1 cellular context compared by ENCODE assay signal in the genomic region with DNA sequence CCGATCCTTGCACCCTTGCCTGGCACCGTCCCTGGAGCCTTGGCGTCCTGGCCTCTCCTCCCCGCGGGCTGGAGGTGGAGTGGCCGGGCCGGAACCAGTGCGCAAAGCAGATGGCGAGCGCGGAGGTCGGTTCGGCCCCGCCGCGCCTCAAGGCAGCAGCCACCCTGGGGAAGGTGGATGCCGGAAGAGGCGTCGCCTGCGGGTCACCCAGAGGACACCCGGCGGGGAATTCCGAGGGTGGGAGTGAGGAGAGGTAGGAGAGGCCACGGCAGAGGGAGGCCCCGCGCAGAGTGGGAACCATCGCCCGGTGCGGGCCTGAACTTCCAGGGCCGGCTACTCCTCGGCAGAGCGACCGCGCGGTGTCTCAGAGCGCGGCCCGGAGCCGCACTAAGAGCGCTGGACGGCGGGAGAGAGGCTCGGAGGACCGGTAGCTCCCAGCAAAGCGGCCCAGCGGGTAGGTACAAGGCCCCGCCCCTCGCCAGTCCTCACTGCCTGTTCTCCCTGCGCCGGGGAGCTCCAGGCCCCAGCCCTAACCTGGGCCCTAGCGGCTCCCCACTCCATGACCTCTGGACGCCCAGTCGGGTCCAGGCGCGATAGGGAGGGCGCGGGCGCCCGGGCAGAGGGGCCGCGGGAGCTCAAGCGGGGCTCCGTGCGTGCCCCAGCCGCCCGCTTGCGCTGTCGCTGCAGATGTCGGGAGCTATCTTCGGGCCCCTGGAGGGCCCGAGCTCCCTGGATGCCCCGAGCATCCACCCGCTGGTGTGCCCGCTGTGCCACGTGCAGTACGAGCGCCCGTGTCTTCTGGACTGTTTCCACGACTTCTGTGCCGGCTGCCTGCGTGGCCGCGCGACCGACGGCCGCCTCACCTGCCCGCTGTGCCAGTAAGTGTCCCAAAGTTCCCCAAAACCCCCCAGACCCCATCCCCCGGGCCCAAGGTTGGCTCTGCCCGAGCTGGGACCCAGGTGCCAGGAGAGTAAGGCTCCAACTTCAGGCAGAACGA.
TF ChIP-seq lines count a peak whose summit lies in the region.

A gene with protein sequence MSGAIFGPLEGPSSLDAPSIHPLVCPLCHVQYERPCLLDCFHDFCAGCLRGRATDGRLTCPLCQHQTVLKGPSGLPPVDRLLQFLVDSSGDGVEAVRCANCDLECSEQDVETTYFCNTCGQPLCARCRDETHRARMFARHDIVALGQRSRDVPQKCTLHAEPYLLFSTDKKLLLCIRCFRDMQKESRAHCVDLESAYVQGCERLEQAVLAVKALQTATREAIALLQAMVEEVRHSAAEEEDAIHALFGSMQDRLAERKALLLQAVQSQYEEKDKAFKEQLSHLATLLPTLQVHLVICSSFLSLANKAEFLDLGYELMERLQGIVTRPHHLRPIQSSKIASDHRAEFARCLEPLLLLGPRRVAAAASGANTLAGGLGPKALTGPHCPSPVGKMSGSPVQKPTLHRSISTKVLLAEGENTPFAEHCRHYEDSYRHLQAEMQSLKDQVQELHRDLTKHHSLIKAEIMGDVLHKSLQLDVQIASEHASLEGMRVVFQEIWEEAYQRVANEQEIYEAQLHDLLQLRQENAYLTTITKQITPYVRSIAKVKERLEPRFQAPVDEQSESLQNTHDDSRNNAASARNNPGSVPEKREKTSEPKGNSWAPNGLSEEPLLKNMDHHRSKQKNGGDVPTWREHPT (plus strand): TSS at position 271 of the 997 bp plus-strand sequence. CDS start 417 bp downstream, at position 688.

TF ChIP-seq in HepG2, 621 proteins besides CTCF, POLR2A, EP300 and RAD21 (continued from another document and continues in another):
- no peak for TF ChIP-seq FLYWCH1 (CRISPR knock-in tag; IDR thresholded peaks at IDR 0.05)
- 0 out of 2 replicates have a peak, but pooled peaks have one; percentile 26 for TF ChIP-seq HMG20B (CRISPR knock-in tag; conservative IDR thresholded peaks at IDR 0.05)
- TF ChIP-seq ZNF776 (CRISPR knock-in tag; IDR thresholded peaks at IDR 0.05): peak; percentile 86
- TF ChIP-seq EED (CRISPR knock-in tag; IDR thresholded peaks at IDR 0.05): 0 out of 2 replicates have a peak, but pooled peaks have one; percentile 36
- 0 out of 2 replicates have a peak, but pooled peaks have one; percentile 13 for TF ChIP-seq ZNF512B (CRISPR knock-in tag; IDR thresholded peaks at IDR 0.05; ENCODE audit: borderline replicate concordance)
- no peak for TF ChIP-seq ATF7 (IDR thresholded peaks at IDR 0.05)
- no peak; the same call in 1 of the 2 replicates for TF ChIP-seq ATF7 (CRISPR knock-in tag; IDR thresholded peaks at IDR 0.05)
- TF ChIP-seq ZNF557 (CRISPR knock-in tag; IDR thresholded peaks at IDR 0.05): no peak; the same call in 1 of the 2 replicates
- TF ChIP-seq, protein P1, sequence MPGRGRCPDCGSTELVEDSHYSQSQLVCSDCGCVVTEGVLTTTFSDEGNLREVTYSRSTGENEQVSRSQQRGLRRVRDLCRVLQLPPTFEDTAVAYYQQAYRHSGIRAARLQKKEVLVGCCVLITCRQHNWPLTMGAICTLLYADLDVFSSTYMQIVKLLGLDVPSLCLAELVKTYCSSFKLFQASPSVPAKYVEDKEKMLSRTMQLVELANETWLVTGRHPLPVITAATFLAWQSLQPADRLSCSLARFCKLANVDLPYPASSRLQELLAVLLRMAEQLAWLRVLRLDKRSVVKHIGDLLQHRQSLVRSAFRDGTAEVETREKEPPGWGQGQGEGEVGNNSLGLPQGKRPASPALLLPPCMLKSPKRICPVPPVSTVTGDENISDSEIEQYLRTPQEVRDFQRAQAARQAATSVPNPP (CRISPR knock-in tag; IDR thresholded peaks at IDR 0.05): no peak
- peak; percentile 41; the same call in 1 of the 2 replicates for TF ChIP-seq PHF20 (CRISPR knock-in tag; IDR thresholded peaks at IDR 0.05)
- TF ChIP-seq ZNF367 (CRISPR knock-in tag; IDR thresholded peaks at IDR 0.05; ENCODE audit: borderline replicate concordance): peak; percentile 40; the same call in 1 of the 2 replicates
- TF ChIP-seq KLF13 (CRISPR knock-in tag; IDR thresholded peaks at IDR 0.05): 0 out of 2 replicates have a peak, but pooled peaks have one; percentile 30
- no peak for TF ChIP-seq CENPX (CRISPR knock-in tag; IDR thresholded peaks at IDR 0.05)
- TF ChIP-seq ARID4A (CRISPR knock-in tag; IDR thresholded peaks at IDR 0.05; ENCODE audit: borderline replicate concordance): peak; percentile 93
- 0 out of 2 replicates have a peak, but pooled peaks have one; percentile 35 for TF ChIP-seq CAMTA2 (CRISPR knock-in tag; IDR thresholded peaks at IDR 0.05; ENCODE audit: borderline replicate concordance)
- TF ChIP-seq TBX3 (IDR thresholded peaks at IDR 0.05; ENCODE audit: borderline replicate concordance): no peak
- no peak for TF ChIP-seq CBX1 (IDR thresholded peaks at IDR 0.05; ENCODE audit: low read depth)
- TF ChIP-seq CCAR2 (optimal IDR thresholded peaks at IDR 0.05; ENCODE audit: low read depth, low read length): no peak
- TF ChIP-seq ZEB1 (IDR thresholded peaks at IDR 0.05; ENCODE audit: insufficient replicate concordance, low read depth): no peak
- 0 out of 2 replicates have a peak, but pooled peaks have one; percentile 8 for TF ChIP-seq ZNF205 (CRISPR knock-in tag; IDR thresholded peaks at IDR 0.05)
- peak; percentile 43 for TF ChIP-seq ZNF883 (CRISPR knock-in tag; IDR thresholded peaks at IDR 0.05; ENCODE audit: not compliant biosample characterization)
- TF ChIP-seq TP53 (CRISPR knock-in tag; conservative IDR thresholded peaks at IDR 0.05): no peak
- TF ChIP-seq, protein P2, sequence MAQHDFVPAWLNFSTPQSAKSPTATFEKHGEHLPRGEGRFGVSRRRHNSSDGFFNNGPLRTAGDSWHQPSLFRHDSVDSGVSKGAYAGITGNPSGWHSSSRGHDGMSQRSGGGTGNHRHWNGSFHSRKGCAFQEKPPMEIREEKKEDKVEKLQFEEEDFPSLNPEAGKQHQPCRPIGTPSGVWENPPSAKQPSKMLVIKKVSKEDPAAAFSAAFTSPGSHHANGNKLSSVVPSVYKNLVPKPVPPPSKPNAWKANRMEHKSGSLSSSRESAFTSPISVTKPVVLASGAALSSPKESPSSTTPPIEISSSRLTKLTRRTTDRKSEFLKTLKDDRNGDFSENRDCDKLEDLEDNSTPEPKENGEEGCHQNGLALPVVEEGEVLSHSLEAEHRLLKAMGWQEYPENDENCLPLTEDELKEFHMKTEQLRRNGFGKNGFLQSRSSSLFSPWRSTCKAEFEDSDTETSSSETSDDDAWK (CRISPR knock-in tag; IDR thresholded peaks at IDR 0.05): no peak
- TF ChIP-seq DNMT3B (CRISPR knock-in tag; conservative IDR thresholded peaks at IDR 0.05): no peak
- no peak for TF ChIP-seq KDM5A (IDR thresholded peaks at IDR 0.05; ENCODE audit: borderline replicate concordance, low read length)
- peak; percentile 80 for TF ChIP-seq REPIN1 (CRISPR knock-in tag; IDR thresholded peaks at IDR 0.05; ENCODE audit: borderline replicate concordance, low read depth)
- TF ChIP-seq ZNF326 (CRISPR knock-in tag; IDR thresholded peaks at IDR 0.05; ENCODE audit: borderline replicate concordance): no peak
- TF ChIP-seq ARNT2 (CRISPR knock-in tag; IDR thresholded peaks at IDR 0.05; ENCODE audit: low read depth): peak; percentile 87; the same call in 1 of the 2 replicates
- peak; percentile 80; the same call in 1 of the 2 replicates for TF ChIP-seq NFKB2 (CRISPR knock-in tag; IDR thresholded peaks at IDR 0.05; ENCODE audit: borderline replicate concordance)
- no peak for TF ChIP-seq PLRG1 (conservative IDR thresholded peaks at IDR 0.05)
- TF ChIP-seq NFE2 (CRISPR knock-in tag; IDR thresholded peaks at IDR 0.05): no peak
- TF ChIP-seq RORA (CRISPR knock-in tag; IDR thresholded peaks at IDR 0.05): no peak
- no peak for TF ChIP-seq HMG20A (CRISPR knock-in tag; IDR thresholded peaks at IDR 0.05; ENCODE audit: borderline replicate concordance)
- peak; percentile 94; the same call in 1 of the 2 replicates for TF ChIP-seq RELA (CRISPR knock-in tag; IDR thresholded peaks at IDR 0.05)
- TF ChIP-seq SKI (IDR thresholded peaks at IDR 0.05; ENCODE audit: partially characterized antibody): peak; percentile 81
- no peak for TF ChIP-seq AGO1 (IDR thresholded peaks at IDR 0.05; ENCODE audit: low read depth, low read length, poor library complexity, severe bottlenecking)
- no peak for TF ChIP-seq ZNF138 (CRISPR knock-in tag; IDR thresholded peaks at IDR 0.05; ENCODE audit: low read depth)
- no peak for TF ChIP-seq JUND (CRISPR knock-in tag; IDR thresholded peaks at IDR 0.05)
- 0 out of 2 replicates have a peak, but pooled peaks have one; percentile 34 for TF ChIP-seq SP140L (CRISPR knock-in tag; IDR thresholded peaks at IDR 0.05; ENCODE audit: borderline replicate concordance)
- 0 out of 2 replicates have a peak, but pooled peaks have one; percentile 1 for TF ChIP-seq ZBTB21 (CRISPR knock-in tag; IDR thresholded peaks at IDR 0.05)
- no peak for TF ChIP-seq NFRKB (IDR thresholded peaks at IDR 0.05)
- 0 out of 2 replicates have a peak, but pooled peaks have one; percentile 86 for TF ChIP-seq DR1 (CRISPR knock-in tag; IDR thresholded peaks at IDR 0.05)
- no peak for TF ChIP-seq POLR2AphosphoS2 (IDR thresholded peaks at IDR 0.05; ENCODE audit: low read depth, low read length)
- TF ChIP-seq ZNF124 (CRISPR knock-in tag; IDR thresholded peaks at IDR 0.05): no peak
- TF ChIP-seq MAFF (IDR thresholded peaks at IDR 0.05; ENCODE audit: low read depth, low read length): no peak
- TF ChIP-seq, protein P3, sequence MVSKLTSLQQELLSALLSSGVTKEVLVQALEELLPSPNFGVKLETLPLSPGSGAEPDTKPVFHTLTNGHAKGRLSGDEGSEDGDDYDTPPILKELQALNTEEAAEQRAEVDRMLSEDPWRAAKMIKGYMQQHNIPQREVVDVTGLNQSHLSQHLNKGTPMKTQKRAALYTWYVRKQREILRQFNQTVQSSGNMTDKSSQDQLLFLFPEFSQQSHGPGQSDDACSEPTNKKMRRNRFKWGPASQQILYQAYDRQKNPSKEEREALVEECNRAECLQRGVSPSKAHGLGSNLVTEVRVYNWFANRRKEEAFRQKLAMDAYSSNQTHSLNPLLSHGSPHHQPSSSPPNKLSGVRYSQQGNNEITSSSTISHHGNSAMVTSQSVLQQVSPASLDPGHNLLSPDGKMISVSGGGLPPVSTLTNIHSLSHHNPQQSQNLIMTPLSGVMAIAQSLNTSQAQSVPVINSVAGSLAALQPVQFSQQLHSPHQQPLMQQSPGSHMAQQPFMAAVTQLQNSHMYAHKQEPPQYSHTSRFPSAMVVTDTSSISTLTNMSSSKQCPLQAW (CRISPR knock-in tag; IDR thresholded peaks at IDR 0.05): no peak
- TF ChIP-seq AGO2 (optimal IDR thresholded peaks at IDR 0.05; ENCODE audit: low read depth, low read length): peak; percentile 63
- no peak for TF ChIP-seq HOXA9 (CRISPR knock-in tag; IDR thresholded peaks at IDR 0.05; ENCODE audit: borderline replicate concordance)
- no peak; the same call in 1 of the 2 replicates for TF ChIP-seq ZNF746 (CRISPR knock-in tag; IDR thresholded peaks at IDR 0.05)
- TF ChIP-seq, protein P4, sequence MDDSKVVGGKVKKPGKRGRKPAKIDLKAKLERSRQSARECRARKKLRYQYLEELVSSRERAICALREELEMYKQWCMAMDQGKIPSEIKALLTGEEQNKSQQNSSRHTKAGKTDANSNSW (CRISPR knock-in tag; IDR thresholded peaks at IDR 0.05; ENCODE audit: borderline replicate concordance): no peak
- no peak for TF ChIP-seq JDP2 (CRISPR knock-in tag; IDR thresholded peaks at IDR 0.05; ENCODE audit: borderline replicate concordance)
